ENCODE assay signal across 18 cellular contexts in genomic region chr11:13101836-13102574, GRCh38.
DNase-seq lines count a peak whose midpoint lies in the region; ATAC-seq and TF ChIP-seq lines count a peak whose summit lies in the region.
"Had no signal": no experiment of that assay in that cellular context is flagged by ENCODE, and none has a peak within 500 bp of the region (broad histone marks: within the 10 kb centered on the region; RNA-seq: fewer than 3 reads in every experiment).

No MANE protein-coding gene starts in this region.

- peak; percentile 54 for DNase-seq in astrocyte of the hippocampus (ENCODE audit: low read depth, low spot score)
- no peak for DNase-seq in neural crest cell (ENCODE audit: low read depth, low spot score)
- no peak for DNase-seq in HUDEP-2 (lab: John Stamatoyannopoulos, UW; ENCODE audit: unreplicated experiment in 76 of 76)
- DNase-seq in testis: no peak
- DNase-seq in NCI-H345 (lab: John Stamatoyannopoulos, UW): no peak
- DNase-seq: activated CD8-positive, alpha-beta memory T cell treated with anti-CD3 and anti-CD28 coated beads, Interleukin-2, amount 50 U/mL, for 48 hours; effector CD8-positive, alpha-beta T cell; GF-D8; natural killer cell; NCI-H2029; retina; T-helper 17 cell had no signal

- no peaks in the 10 kb centered on the region for H3K9me3 ChIP-seq in testis

- no peak for TF ChIP-seq POLR2A in testis (IDR thresholded peaks at IDR 0.05)

- peak overlapping the region; percentile 25 for H3K4me3 Mint-ChIP-seq in neural crest cell
- H3K4me3 Mint-ChIP-seq: natural killer cell, T-helper 17 cell had no signal

- H3K36me3 ChIP-seq in testis (ENCODE audit: low read depth, missing control alignments): no peaks in the 10 kb centered on the region

- peak overlapping the region; percentile 96 for H3K27ac Mint-ChIP-seq in neural crest cell (ENCODE audit: unreplicated experiment)
- H3K27ac Mint-ChIP-seq: activated naive CD4-positive, alpha-beta T cell treated with anti-CD3 and anti-CD28 coated beads, Interleukin-2, amount 50 U/mL, for 72 hours; natural killer cell; T-helper 17 cell had no signal

- H3K27ac ChIP-seq in testis: no peak overlapping the region

- H3K36me3 Mint-ChIP-seq in neural crest cell (ENCODE audit: low read depth): no peaks in the 10 kb centered on the region
- H3K36me3 Mint-ChIP-seq: activated naive CD4-positive, alpha-beta T cell treated with anti-CD3 and anti-CD28 coated beads, Interleukin-2, amount 50 U/mL, for 72 hours; natural killer cell had no signal

- TF ChIP-seq CTCF in neural crest cell (conservative IDR thresholded peaks at IDR 0.05) (no peak), testis (IDR thresholded peaks at IDR 0.05) (no peak)

- intact Hi-C loops in testis (cut with DNase I; ENCODE audit: low total_unique reads): no loop called here

- WGBS in testis, 2 donors: 66 to 69% methylated on average over 4 of the region's 4 CpGs

- H3K4me1 ChIP-seq in testis: no peaks in the 10 kb centered on the region

- H3K27me3 ChIP-seq in testis: no peaks in the 10 kb centered on the region

- peaks cover 2% of the 10 kb centered on the region for H3K9me3 Mint-ChIP-seq in neural crest cell
- H3K9me3 Mint-ChIP-seq: activated naive CD4-positive, alpha-beta T cell treated with anti-CD3 and anti-CD28 coated beads, Interleukin-2, amount 50 U/mL, for 72 hours; natural killer cell had no signal

- peak; percentile 46 for ATAC-seq in GM19043 (IDR thresholded peaks at IDR 0.05; ENCODE audit: low read depth, unreplicated experiment)
- ATAC-seq in HG03135 (IDR thresholded peaks at IDR 0.05; ENCODE audit: unreplicated experiment): peak; percentile 45
- ATAC-seq in SK-N-SH treated with all-trans-retinoic acid at 6 μM for 48 hours: no peak
- ATAC-seq: activated naive CD4-positive, alpha-beta T cell treated with anti-CD3 and anti-CD28 coated beads, Interleukin-2, amount 50 U/mL, for 72 hours; HCT116; natural killer cell; Right ventricle myocardium inferior; T-helper 17 cell had no signal

- H3K4me3 ChIP-seq in testis: no peak overlapping the region

- no peaks in the 10 kb centered on the region for H3K27me3 Mint-ChIP-seq in neural crest cell (ENCODE audit: low read depth)

- peaks cover 67% of the 10 kb centered on the region for H3K4me1 Mint-ChIP-seq in neural crest cell
- H3K4me1 Mint-ChIP-seq: natural killer cell had no signal

TF ChIP-seq in SK-N-SH treated with all-trans-retinoic acid at 6 μM for 48 hours, 23 proteins besides CTCF, POLR2A, EP300 and RAD21:
- no peak for TF ChIP-seq OSR1 (CRISPR knock-in tag; IDR thresholded peaks at IDR 0.05)
- TF ChIP-seq ZC3H10 (CRISPR knock-in tag; IDR thresholded peaks at IDR 0.05): no peak
- no peak for TF ChIP-seq ZNF565 (CRISPR knock-in tag; conservative IDR thresholded peaks at IDR 0.05; ENCODE audit: low read depth)
- no peak for TF ChIP-seq PATZ1 (CRISPR knock-in tag; IDR thresholded peaks at IDR 0.05; ENCODE audit: borderline replicate concordance)
- TF ChIP-seq ZNF8 (CRISPR knock-in tag; IDR thresholded peaks at IDR 0.05): no peak
- no peak for TF ChIP-seq TSHZ2 (CRISPR knock-in tag; IDR thresholded peaks at IDR 0.05)
- no peak for TF ChIP-seq CSDC2 (CRISPR knock-in tag; IDR thresholded peaks at IDR 0.05)
- TF ChIP-seq ARNTL (CRISPR knock-in tag; IDR thresholded peaks at IDR 0.05; ENCODE audit: borderline replicate concordance, low read depth): no peak
- TF ChIP-seq SNAI2 (CRISPR knock-in tag; IDR thresholded peaks at IDR 0.05): no peak
TF ChIP-seq in SK-N-SH treated with all-trans-retinoic acid at 6 μM for 48 hours: peak in this region for 0.
